1 cellular context compared by ENCODE assay signal in the genomic region with DNA sequence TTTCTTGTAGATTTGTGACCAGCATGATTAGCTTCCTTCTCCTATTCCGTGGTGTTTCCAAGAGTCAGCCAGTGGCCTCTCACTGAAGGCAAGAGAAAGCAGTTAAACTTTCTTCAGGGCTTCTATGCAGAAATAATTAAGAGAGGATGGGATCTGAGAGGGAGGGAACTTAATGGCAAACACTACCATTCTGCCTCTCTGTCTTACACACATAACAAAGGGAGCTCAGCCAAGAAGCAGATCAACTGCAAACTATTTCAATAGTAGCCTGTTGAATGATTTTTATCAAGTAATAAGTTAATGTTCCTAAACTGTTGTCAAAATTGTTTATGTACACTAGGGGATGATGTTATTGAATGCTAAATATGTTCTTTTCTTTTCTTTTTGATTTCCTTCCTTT.
TF ChIP-seq lines count a peak whose summit lies in the region.

No MANE protein-coding gene starts in this region.

TF ChIP-seq in endothelial cell of umbilical vein, 7 proteins besides CTCF, POLR2A, EP300 and RAD21:
- TF ChIP-seq POLR2AphosphoS5 (IDR thresholded peaks at IDR 0.05; ENCODE audit: insufficient read depth, low read depth, low read length) = no peak
- no peak for TF ChIP-seq MYC (IDR thresholded peaks at IDR 0.05; ENCODE audit: low read depth, low read length)
- no peak for TF ChIP-seq FOS (IDR thresholded peaks at IDR 0.05; ENCODE audit: borderline replicate concordance, insufficient read depth, low read length)
- TF ChIP-seq GATA2 (IDR thresholded peaks at IDR 0.05; ENCODE audit: insufficient read depth, insufficient read length, low read depth, low read length) = no peak
- TF ChIP-seq JUN (IDR thresholded peaks at IDR 0.05; ENCODE audit: borderline replicate concordance, insufficient read depth, insufficient read length, low read depth) = no peak
- no peak for TF ChIP-seq EZH2 (IDR thresholded peaks at IDR 0.05; ENCODE audit: borderline replicate concordance, low read depth, low read length, severe bottlenecking)
- TF ChIP-seq, protein P1, sequence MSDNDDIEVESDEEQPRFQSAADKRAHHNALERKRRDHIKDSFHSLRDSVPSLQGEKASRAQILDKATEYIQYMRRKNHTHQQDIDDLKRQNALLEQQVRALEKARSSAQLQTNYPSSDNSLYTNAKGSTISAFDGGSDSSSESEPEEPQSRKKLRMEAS (IDR thresholded peaks at IDR 0.05; ENCODE audit: insufficient read depth, insufficient read length) = no peak
